Comparison of ENCODE assay signal across 16 cellular contexts in genomic region chr21:40194181-40194580, GRCh38.
DNase-seq lines count a peak whose midpoint lies in the region; ATAC-seq and TF ChIP-seq lines count a peak whose summit lies in the region.
"Had no signal": no experiment of that assay in that cellular context is flagged by ENCODE, and none has a peak within 500 bp of the region (broad histone marks: within the 10 kb centered on the region; RNA-seq: fewer than 3 reads in every experiment).

No MANE protein-coding gene starts in this region.

- H3K9me3 ChIP-seq in adipocyte (ENCODE audit: control insufficient read depth, low read length) = no peaks in the 10 kb centered on the region
- H3K9me3 ChIP-seq in neural cell (ENCODE audit: low read length) = no peaks in the 10 kb centered on the region
- H3K9me3 ChIP-seq in MM.1S (replicated peaks; ENCODE audit: insufficient read depth, low read length) = no peaks in the 10 kb centered on the region

- H3K27me3 ChIP-seq in adipocyte (replicated peaks; ENCODE audit: control insufficient read depth, insufficient read depth, low read length) = no peaks in the 10 kb centered on the region
- no peaks in the 10 kb centered on the region for H3K27me3 ChIP-seq in neural cell (ENCODE audit: insufficient read depth, low read depth, low read length)
- no peaks in the 10 kb centered on the region for H3K27me3 ChIP-seq in MM.1S (replicated peaks; ENCODE audit: insufficient read depth, low read length)
- H3K27me3 ChIP-seq: BLaER1 had no signal

- H3F3A ChIP-seq in neural cell (ENCODE audit: insufficient read depth, low read length, poor library complexity, severe bottlenecking) = peaks cover 9% of the 10 kb centered on the region
- H3F3A ChIP-seq in MM.1S (ENCODE audit: insufficient read depth, low read length) = no peaks in the 10 kb centered on the region

- no peaks in the 10 kb centered on the region for H3K4me1 ChIP-seq in adipocyte (ENCODE audit: control insufficient read depth, insufficient read depth, low read length)
- no peaks in the 10 kb centered on the region for H3K4me1 ChIP-seq in MM.1S (ENCODE audit: low read length)
- H3K4me1 ChIP-seq: BLaER1, HAP-1 had no signal

- H3K9me2 ChIP-seq in neural cell (ENCODE audit: insufficient read depth, low read length) (no peaks in the 10 kb centered on the region), MM.1S (replicated peaks; ENCODE audit: insufficient read depth, low read length) (no peaks in the 10 kb centered on the region)

- no peaks in the 10 kb centered on the region for H4K20me1 ChIP-seq in neural cell (ENCODE audit: insufficient read depth)
- H4K20me1 ChIP-seq in MM.1S (ENCODE audit: insufficient read depth, low read length) = no peaks in the 10 kb centered on the region
- H4K20me1 ChIP-seq: BLaER1 had no signal

- DNase-seq in cardiac septum (ENCODE audit: low spot score) (peak; percentile 36), left cardiac atrium (no peak), adipocyte (ENCODE audit: low read depth) (peak; percentile 32), MM.1S (no peak), COR-L47 (lab: John Stamatoyannopoulos, UW) (no peak)
- DNase-seq in activated naive CD4-positive, alpha-beta T cell treated with Interleukin-2 at 50 U/mL for 16 hours = no peak
- DNase-seq: CD4-positive, CD25-positive, alpha-beta regulatory T cell; CD8-positive, alpha-beta T cell; DMS53; GF-D8; GOT3 had no signal

- H3K4me2 ChIP-seq in neural cell (ENCODE audit: low read length) (peak overlapping the region; percentile 15), MM.1S (ENCODE audit: low read depth, low read length) (no peak overlapping the region)
- H3K4me2 ChIP-seq: BLaER1 had no signal

- TF ChIP-seq CTCF in neural cell (IDR thresholded peaks at IDR 0.05; ENCODE audit: poor library complexity, severe bottlenecking) (no peak), MM.1S (IDR thresholded peaks at IDR 0.05; ENCODE audit: low read length) (no peak)

- peak; percentile 92 for TF ChIP-seq EP300 in neural cell (conservative IDR thresholded peaks at IDR 0.05; ENCODE audit: poor library complexity, severe bottlenecking)

- no peaks in the 10 kb centered on the region for H3K79me2 ChIP-seq in neural cell (replicated peaks; ENCODE audit: insufficient read depth, low read length)
- no peaks in the 10 kb centered on the region for H3K79me2 ChIP-seq in MM.1S (ENCODE audit: low read length)

- H3K9ac ChIP-seq in adipocyte (ENCODE audit: low read length) (no peak overlapping the region), neural cell (ENCODE audit: low read length) (peak overlapping the region; percentile 59), MM.1S (ENCODE audit: low read length) (no peak overlapping the region)
- H3K9ac ChIP-seq: BLaER1 had no signal

- TF ChIP-seq RAD21 in neural cell (conservative IDR thresholded peaks at IDR 0.05) = peak; percentile 44

- H3K36me3 ChIP-seq in adipocyte (ENCODE audit: control insufficient read depth, insufficient read depth, low read length, severe bottlenecking) (no peaks in the 10 kb centered on the region), neural cell (ENCODE audit: insufficient read depth, low read length) (no peaks in the 10 kb centered on the region), MM.1S (replicated peaks; ENCODE audit: insufficient read depth, low read length) (no peaks in the 10 kb centered on the region)
- H3K36me3 ChIP-seq: BLaER1, HAP-1 had no signal

- no peak overlapping the region for H3K4me3 ChIP-seq in adipocyte (ENCODE audit: low read length)
- H3K4me3 ChIP-seq in neural cell (ENCODE audit: low read length) = peak overlapping the region; percentile 3
- no peak overlapping the region for H3K4me3 ChIP-seq in MM.1S (ENCODE audit: low read length)
- H3K4me3 ChIP-seq: BLaER1, HAP-1 had no signal

- no peak overlapping the region for H2AFZ ChIP-seq in neural cell (ENCODE audit: low read depth, low read length)
- H2AFZ ChIP-seq in MM.1S (ENCODE audit: low read length) = no peak overlapping the region

- intact Hi-C loops in cardiac septum (cut with DNase I) = no loop called here
- intact Hi-C loops in left cardiac atrium (cut with DNase I) = no loop called here

- ATAC-seq in left cardiac atrium = no peak
- ATAC-seq: CD8-positive, alpha-beta T cell had no signal

- H3K27ac ChIP-seq in neural cell (ENCODE audit: low read length) (peak overlapping the region; percentile 92), MM.1S (ENCODE audit: low read length) (no peak overlapping the region)
- H3K27ac ChIP-seq: 22Rv1, BLaER1, C4-2B had no signal

TF ChIP-seq in neural cell, 6 proteins besides CTCF, POLR2A, EP300 and RAD21:
- no peak for TF ChIP-seq EZH2 (IDR thresholded peaks at IDR 0.05; ENCODE audit: borderline replicate concordance, insufficient read depth, low read length, poor library complexity, severe bottlenecking)
- TF ChIP-seq POLR2AphosphoS5 (IDR thresholded peaks at IDR 0.05) = peak; percentile 63
- TF ChIP-seq TAF1 (IDR thresholded peaks at IDR 0.05; ENCODE audit: low read depth) = no peak
- TF ChIP-seq MXI1 (conservative IDR thresholded peaks at IDR 0.05; ENCODE audit: poor library complexity, severe bottlenecking) = no peak
- TF ChIP-seq SMC3 (conservative IDR thresholded peaks at IDR 0.05; ENCODE audit: poor library complexity) = peak; percentile 29
- TF ChIP-seq REST (IDR thresholded peaks at IDR 0.05; ENCODE audit: borderline replicate concordance) = peak; percentile 44

Comparison
In these comparisons a context has a peak if more than half of its experiments do, and no peak if none do; other contexts are left out.
1. DNase-seq: peak in cardiac septum (single experiment) and adipocyte (single experiment); none in left cardiac atrium (single experiment), MM.1S (single experiment), activated naive CD4-positive, alpha-beta T cell treated with Interleukin-2 at 50 U/mL for 16 hours (single experiment) and COR-L47 (single experiment).